ENCODE assay signal across 19 cellular contexts in the genomic region with DNA sequence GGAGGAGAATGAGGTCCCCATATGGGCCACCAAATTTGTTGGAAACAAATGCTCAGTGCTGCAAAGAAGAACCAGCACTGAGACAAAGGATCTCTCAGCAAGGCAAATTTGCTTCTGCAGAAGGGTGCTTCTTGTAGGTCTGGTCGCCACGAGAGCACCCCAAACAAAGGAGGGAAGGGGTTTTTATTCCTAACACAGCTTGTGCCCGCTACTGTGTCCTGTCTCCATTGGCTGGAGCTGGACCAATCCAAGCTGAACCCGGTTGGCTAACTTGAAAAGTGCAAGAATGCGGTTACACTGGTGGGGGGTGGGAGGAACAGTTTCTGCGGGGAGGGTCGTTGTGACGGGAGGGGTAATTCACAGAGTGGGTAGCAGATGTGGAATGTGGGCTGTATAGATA. TPM values are rescaled to one million over a fixed set of nuclear protein-coding genes. Genes with fewer than 3 reads are reported as not detected.
A peak's percentile ranks its signal among the peaks of the same experiment; 100 is the strongest.
DNase-seq lines count a peak whose midpoint lies in the region; ATAC-seq and TF ChIP-seq lines count a peak whose summit lies in the region.
"Had no signal": no experiment of that assay in that cellular context is flagged by ENCODE, and none has a peak within 500 bp of the region (broad histone marks: within the 10 kb centered on the region; RNA-seq: fewer than 3 reads in every experiment).

No MANE protein-coding gene starts in this region.

- no peaks in the 10 kb centered on the region for H3K27me3 Mint-ChIP-seq in activated naive CD4-positive, alpha-beta T cell treated with anti-CD3 and anti-CD28 coated beads, Interleukin-2, amount 50 U/mL, for 24 hours
- H3K27me3 Mint-ChIP-seq in progenitor cell of endocrine pancreas (peaks cover 12% of the 10 kb centered on the region), MCF 10A (ENCODE audit: insufficient read depth, unreplicated experiment) (no peaks in the 10 kb centered on the region)

- TF ChIP-seq CTCF in progenitor cell of endocrine pancreas (IDR thresholded peaks at IDR 0.05; ENCODE audit: unreplicated experiment) (no peak), MCF 10A (IDR thresholded peaks at IDR 0.05; ENCODE audit: unreplicated experiment) (no peak)

- CTCF ChIA-PET in MCF 10A (lab: Yijun Ruan, JAX): interaction anchor here (2.4 kb wide), 1 partner anchor 170 kb away, joined by 12 read pairs; a partner anchor contains a TSS

- H3K27ac Mint-ChIP-seq in activated naive CD4-positive, alpha-beta T cell treated with anti-CD3 and anti-CD28 coated beads, Interleukin-2, amount 50 U/mL, for 24 hours: peak overlapping the region; percentile 90
- peak overlapping the region in 1 of 2 donors; percentile 34 for H3K27ac Mint-ChIP-seq in activated naive CD4-positive, alpha-beta T cell treated with anti-CD3 and anti-CD28 coated beads, Interleukin-2, amount 50 U/mL, for 72 hours
- H3K27ac Mint-ChIP-seq in progenitor cell of endocrine pancreas (peak overlapping the region; percentile 69), MCF 10A (ENCODE audit: low read depth, unreplicated experiment) (no peak overlapping the region)
- H3K27ac Mint-ChIP-seq: CD4-positive, alpha-beta T cell had no signal

- no peak overlapping the region for H3K4me3 Mint-ChIP-seq in activated naive CD4-positive, alpha-beta T cell treated with anti-CD3 and anti-CD28 coated beads, Interleukin-2, amount 50 U/mL, for 24 hours
- H3K4me3 Mint-ChIP-seq in progenitor cell of endocrine pancreas (ENCODE audit: low read depth) (peak overlapping the region; percentile 40), MCF 10A (ENCODE audit: unreplicated experiment) (no peak overlapping the region)
- H3K4me3 Mint-ChIP-seq: CD4-positive, alpha-beta T cell had no signal

- POLR2A ChIA-PET in MCF 10A (lab: Yijun Ruan, JAX): interaction anchor here (0.7 to 7.9 kb wide), 3 partner anchors 47 to 173 kb away, joined by 3 to 58 read pairs (median 3); a partner anchor contains a TSS

- intact Hi-C loops in MCF 10A (cut with micrococcal nuclease): loop anchor here (5.0 kb wide), 1 partner anchor 171 kb away; a partner anchor contains a TSS

- no peaks in the 10 kb centered on the region for H3K36me3 Mint-ChIP-seq in activated naive CD4-positive, alpha-beta T cell treated with anti-CD3 and anti-CD28 coated beads, Interleukin-2, amount 50 U/mL, for 24 hours
- H3K36me3 Mint-ChIP-seq in activated naive CD4-positive, alpha-beta T cell treated with anti-CD3 and anti-CD28 coated beads, Interleukin-2, amount 50 U/mL, for 72 hours: no peaks in the 10 kb centered on the region
- H3K36me3 Mint-ChIP-seq in progenitor cell of endocrine pancreas (ENCODE audit: insufficient read depth) (peaks cover 3% of the 10 kb centered on the region), MCF 10A (ENCODE audit: insufficient read depth, unreplicated experiment) (peaks cover 90% of the 10 kb centered on the region)

- H3K4me1 Mint-ChIP-seq in activated naive CD4-positive, alpha-beta T cell treated with anti-CD3 and anti-CD28 coated beads, Interleukin-2, amount 50 U/mL, for 24 hours: peaks cover 3% of the 10 kb centered on the region
- H3K4me1 Mint-ChIP-seq in progenitor cell of endocrine pancreas (ENCODE audit: low read depth) (no peaks in the 10 kb centered on the region), MCF 10A (ENCODE audit: insufficient read depth, unreplicated experiment) (no peaks in the 10 kb centered on the region)

- BruUV-seq in MCF 10A (replicated peaks; lab: Mats Ljungman, UMichigan): no TSS peak

- no peak for ATAC-seq in activated naive CD4-positive, alpha-beta T cell treated with anti-CD3 and anti-CD28 coated beads, Interleukin-2, amount 50 U/mL, for 72 hours
- ATAC-seq in HG02852 (IDR thresholded peaks at IDR 0.05; ENCODE audit: unreplicated experiment): no peak
- ATAC-seq: HCT116 had no signal

- no peak for DNase-seq in activated naive CD4-positive, alpha-beta T cell treated with anti-CD3 and anti-CD28 coated beads, Interleukin-2, amount 50 U/mL, for 72 hours (ENCODE audit: low spot score in 2 of 2)
- DNase-seq in amniotic epithelial cell (ENCODE audit: low read depth) (peak; percentile 34), islet precursor cell (peak; percentile 89), progenitor cell of endocrine pancreas (ENCODE audit: low spot score, unreplicated experiment) (no peak), MCF 10A (ENCODE audit: unreplicated experiment) (no peak), hepatic stellate cell (ENCODE audit: low spot score) (no peak)
- DNase-seq: Caco-2; CD4-positive, alpha-beta T cell; GDM1; NCI-H1105 treated with DMSO at 0.1 percent for 48 hours; NCI-H1694; NCI-H748 treated with DMSO at 0.1 percent for 48 hours; Right ventricle myocardium superior had no signal

- no peaks in the 10 kb centered on the region for H3K9me3 Mint-ChIP-seq in activated naive CD4-positive, alpha-beta T cell treated with anti-CD3 and anti-CD28 coated beads, Interleukin-2, amount 50 U/mL, for 24 hours
- no peaks in the 10 kb centered on the region for H3K9me3 Mint-ChIP-seq in activated naive CD4-positive, alpha-beta T cell treated with anti-CD3 and anti-CD28 coated beads, Interleukin-2, amount 50 U/mL, for 72 hours
- H3K9me3 Mint-ChIP-seq in progenitor cell of endocrine pancreas (ENCODE audit: low read depth) (peaks cover 9% of the 10 kb centered on the region), MCF 10A (ENCODE audit: unreplicated experiment) (no peaks in the 10 kb centered on the region)
- H3K9me3 Mint-ChIP-seq: CD4-positive, alpha-beta T cell had no signal

RNA-seq across cellular contexts. Expression of a gene that starts 54.1 kb away (rescaled TPM):
- total RNA-seq in activated naive CD4-positive, alpha-beta T cell treated with anti-CD3 and anti-CD28 coated beads, Interleukin-2, amount 50 U/mL, for 72 hours: not detected
- total RNA-seq in progenitor cell of endocrine pancreas (0.22 TPM in 2 replicates), MCF 10A (2022) (not detected in 2 replicates)
- total RNA-seq: Caco-2; CD4-positive, alpha-beta T cell; Daoy; NCI-H460; OCI-LY7; Right ventricle myocardium superior had no signal

Comparison
In these comparisons a context has a peak if more than half of its experiments do, and no peak if none do; other contexts are left out.
1. DNase-seq: peak in amniotic epithelial cell (single experiment) and islet precursor cell (single experiment); none in activated naive CD4-positive, alpha-beta T cell treated with anti-CD3 and anti-CD28 coated beads, Interleukin-2, amount 50 U/mL, for 72 hours (0 of 2), progenitor cell of endocrine pancreas (single experiment), MCF 10A (single experiment) and hepatic stellate cell (single experiment).